16 cellular contexts compared by ENCODE assay signal in the genomic region with DNA sequence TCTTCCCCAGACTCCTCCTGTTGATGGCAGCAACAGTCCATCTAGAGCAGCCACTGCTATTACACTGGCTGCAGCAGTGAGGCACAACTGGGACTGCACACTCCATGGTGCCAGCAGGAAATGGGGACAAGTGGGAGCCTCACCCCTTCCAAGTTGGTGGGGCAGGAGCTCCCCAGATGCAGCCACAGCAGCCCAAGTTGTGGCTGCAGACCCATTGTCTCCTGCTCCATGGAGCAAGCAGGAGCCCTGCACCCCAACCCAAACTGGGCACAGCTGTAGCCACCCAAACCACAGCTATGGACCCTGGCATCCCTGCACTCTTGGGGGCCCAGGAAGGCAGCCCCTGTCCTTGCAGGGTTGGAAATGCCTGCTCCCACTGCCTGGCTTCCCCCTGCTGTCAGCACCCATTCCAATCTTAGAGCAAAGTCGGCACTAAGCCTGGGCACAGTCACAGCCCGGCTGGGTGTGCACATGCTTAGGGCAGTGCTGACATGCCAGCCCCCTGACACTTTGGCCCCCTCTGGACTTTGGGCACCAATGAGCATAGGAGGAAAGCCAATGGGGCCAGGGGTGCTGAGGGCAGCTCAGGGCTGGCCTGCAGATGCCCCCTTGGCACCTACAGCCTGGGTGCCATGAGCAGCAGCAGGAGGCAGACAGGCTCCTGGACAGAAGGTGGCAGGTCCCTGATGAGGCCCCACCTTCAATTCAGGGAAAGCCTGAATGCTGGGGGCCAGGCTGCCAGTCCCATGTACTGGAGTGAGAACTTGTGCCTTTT. TPM values are rescaled to one million over a fixed set of nuclear protein-coding genes. Genes with fewer than 3 reads are reported as not detected.
DNase-seq lines count a peak whose midpoint lies in the region; ATAC-seq and TF ChIP-seq lines count a peak whose summit lies in the region.
"Had no signal": no experiment of that assay in that cellular context is flagged by ENCODE, and none has a peak within 500 bp of the region (broad histone marks: within the 10 kb centered on the region; RNA-seq: fewer than 3 reads in every experiment).

No MANE protein-coding gene starts in this region.

- CTCF ChIA-PET in OCI-LY7 (lab: Charles Lee; ENCODE audit: unreplicated experiment): no interaction called here

- POLR2A ChIA-PET in OCI-LY7 (lab: Charles Lee): no interaction called here

- no peak overlapping the region for H4K8ac ChIP-seq in neuronal stem cell (ENCODE audit: low read depth, low read length)

- no peaks in the 10 kb centered on the region for H3K9me2 ChIP-seq in OCI-LY7 (ENCODE audit: insufficient read depth, low read length)

- no peaks in the 10 kb centered on the region for H3K27me3 ChIP-seq in RWPE2 (ENCODE audit: insufficient read depth, poor library complexity, severe bottlenecking)
- peaks cover 10% of the 10 kb centered on the region for H3K27me3 ChIP-seq in endodermal cell (ENCODE audit: control insufficient read depth, insufficient read depth, low read length, poor library complexity, severe bottlenecking)
- H3K27me3 ChIP-seq in neuronal stem cell (ENCODE audit: control insufficient read depth in 3 of 3, insufficient read depth in 3 of 3, low read depth in 1 of 3, low read length in 3 of 3): peaks cover 0 to 24% (median under 1%) of the 10 kb centered on the region in 3 experiments
- H3K27me3 ChIP-seq in transverse colon: peaks cover 24% of the 10 kb centered on the region
- H3K27me3 ChIP-seq: BE2C had no signal

- peaks cover 13% of the 10 kb centered on the region for H3K9me3 Mint-ChIP-seq in endodermal cell
- H3K9me3 Mint-ChIP-seq in stimulated activated effector memory CD8-positive, alpha-beta T cell treated with anti-CD3 and anti-CD28 coated beads, Interleukin-12 subunit alpha, Interleukin-12 subunit beta, amount 100 ng/mL, for 72 hours: no peaks in the 10 kb centered on the region

- no peak overlapping the region for H3K27ac ChIP-seq in RWPE2 (ENCODE audit: poor library complexity, severe bottlenecking)
- no peak overlapping the region for H3K27ac ChIP-seq in endodermal cell (ENCODE audit: low read depth, low read length)
- no peak overlapping the region for H3K27ac ChIP-seq in neuronal stem cell (replicated peaks; ENCODE audit: low read length)
- H3K27ac ChIP-seq in OCI-LY7 (ENCODE audit: low read depth, low read length, poor library complexity, severe bottlenecking): no peak overlapping the region
- peak overlapping the region in 1 of 4 donors; percentile 51 for H3K27ac ChIP-seq in transverse colon
- H3K27ac ChIP-seq: A549, C4-2B, HL-60 had no signal

- H3K27me3 Mint-ChIP-seq in endodermal cell (ENCODE audit: insufficient read depth): peaks cover 17% of the 10 kb centered on the region

- intact Hi-C loops in OCI-LY7 (cut with micrococcal nuclease; ENCODE audit: unreplicated experiment): no loop called here
- intact Hi-C loops in transverse colon (cut with DNase I; ENCODE audit: low total_unique reads): no loop called here

- H3K4me2 ChIP-seq in neuronal stem cell (ENCODE audit: insufficient read depth, low read length, poor library complexity, severe bottlenecking) (no peak overlapping the region), OCI-LY7 (ENCODE audit: low read length) (no peak overlapping the region)
- H3K4me2 ChIP-seq: A549, GM23338 had no signal

- peak overlapping the region; percentile 20 for H2BK15ac ChIP-seq in neuronal stem cell (ENCODE audit: low read length)

- H3K79me2 ChIP-seq in OCI-LY7 (ENCODE audit: insufficient read depth, low read depth, low read length): no peaks in the 10 kb centered on the region

- no peak overlapping the region for H3K27ac Mint-ChIP-seq in endodermal cell
- no peak overlapping the region for H3K27ac Mint-ChIP-seq in stimulated activated effector memory CD8-positive, alpha-beta T cell treated with anti-CD3 and anti-CD28 coated beads, Interleukin-12 subunit alpha, Interleukin-12 subunit beta, amount 100 ng/mL, for 72 hours
- H3K27ac Mint-ChIP-seq: CD4-positive, alpha-beta memory T cell; GM23338 had no signal

- no peak overlapping the region for H2AFZ ChIP-seq in neuronal stem cell (ENCODE audit: low read length)
- no peak overlapping the region for H2AFZ ChIP-seq in OCI-LY7 (ENCODE audit: low read length)
- H2AFZ ChIP-seq: GM23338 had no signal

- H2AK5ac ChIP-seq in neuronal stem cell (ENCODE audit: low read depth, low read length): no peak overlapping the region

- peak overlapping the region; percentile 26 for H3K14ac ChIP-seq in neuronal stem cell (ENCODE audit: low read length)

- H3K4ac ChIP-seq in neuronal stem cell (ENCODE audit: low read length): no peak overlapping the region

- H3K4me1 Mint-ChIP-seq in endodermal cell: no peaks in the 10 kb centered on the region
- peaks cover 4% of the 10 kb centered on the region for H3K4me1 Mint-ChIP-seq in stimulated activated effector memory CD8-positive, alpha-beta T cell treated with anti-CD3 and anti-CD28 coated beads, Interleukin-12 subunit alpha, Interleukin-12 subunit beta, amount 100 ng/mL, for 72 hours
- H3K4me1 Mint-ChIP-seq: GM23338 had no signal

- no peaks in the 10 kb centered on the region for H3K36me3 Mint-ChIP-seq in endodermal cell (ENCODE audit: low read depth)
- no peaks in the 10 kb centered on the region for H3K36me3 Mint-ChIP-seq in stimulated activated effector memory CD8-positive, alpha-beta T cell treated with anti-CD3 and anti-CD28 coated beads, Interleukin-12 subunit alpha, Interleukin-12 subunit beta, amount 100 ng/mL, for 72 hours
- H3K36me3 Mint-ChIP-seq: CD4-positive, alpha-beta memory T cell had no signal

- H3K4me1 ChIP-seq in RWPE2 (ENCODE audit: insufficient read depth, poor library complexity, severe bottlenecking): peaks cover 18% of the 10 kb centered on the region
- no peaks in the 10 kb centered on the region for H3K4me1 ChIP-seq in endodermal cell (ENCODE audit: control insufficient read depth, insufficient read depth, low read length)
- peaks cover 0 to under 1% of the 10 kb centered on the region in 2 donors for H3K4me1 ChIP-seq in neuronal stem cell (ENCODE audit: control insufficient read depth in 2 of 2, insufficient read depth in 1 of 2, low read depth in 1 of 2, low read length in 2 of 2)
- H3K4me1 ChIP-seq in OCI-LY7 (ENCODE audit: insufficient read depth, low read length, poor library complexity, severe bottlenecking): no peaks in the 10 kb centered on the region
- H3K4me1 ChIP-seq in transverse colon: peaks cover 0 to 17% (median 2%) of the 10 kb centered on the region in 4 donors
- H3K4me1 ChIP-seq: A549, BE2C had no signal

- no peak overlapping the region for H3K4me3 Mint-ChIP-seq in endodermal cell
- no peak overlapping the region for H3K4me3 Mint-ChIP-seq in stimulated activated effector memory CD8-positive, alpha-beta T cell treated with anti-CD3 and anti-CD28 coated beads, Interleukin-12 subunit alpha, Interleukin-12 subunit beta, amount 100 ng/mL, for 72 hours
- H3K4me3 Mint-ChIP-seq: CD4-positive, alpha-beta memory T cell; GM23338 had no signal

- H4K20me1 ChIP-seq in OCI-LY7 (ENCODE audit: insufficient read depth, low read length): no peaks in the 10 kb centered on the region

- TF ChIP-seq CTCF in RWPE2 (IDR thresholded peaks at IDR 0.05; ENCODE audit: poor library complexity, severe bottlenecking) (no peak), endodermal cell (conservative IDR thresholded peaks at IDR 0.05) (no peak), OCI-LY7 (conservative IDR thresholded peaks at IDR 0.05; ENCODE audit: low read length) (no peak), transverse colon (IDR thresholded peaks at IDR 0.05) (no peak)

- H2BK120ac ChIP-seq in neuronal stem cell (ENCODE audit: low read depth, low read length): no peak overlapping the region

- 93 to 100% methylated on average over 1 to 2 of the region's 2 CpGs for WGBS in endodermal cell (ENCODE audit: insufficient coverage in 1 of 2, insufficient read length in 1 of 2), 2 experiments
- WGBS in neuronal stem cell (ENCODE audit: extremely low coverage in 2 of 2, insufficient read length in 2 of 2, insufficient replicate concordance in 1 of 2), 2 donors: no CpG with 5 or more reads among the region's 2 CpGs
- WGBS in transverse colon (ENCODE audit: low coverage in 1 of 2), 2 donors: no CpG with 5 or more reads among the region's 2 CpGs

- in situ Hi-C loops in transverse colon (cut with MboI; ENCODE audit: low pct_ligation_motif_present in 1 of 4, low pct_unique_long_range_greater_than_20kb in 1 of 4, low sequenced_read_pairs in 3 of 4): loop anchor here in 1 of 4 donors (25.0 kb wide), 1 partner anchor 1442 kb away; a partner anchor contains a TSS

- H3K4me3 ChIP-seq in RWPE2 (ENCODE audit: severe bottlenecking) (no peak overlapping the region), endodermal cell (ENCODE audit: low read length) (no peak overlapping the region), neuronal stem cell (ENCODE audit: low read length in 2 of 2) (peak overlapping the region in 1 of 2 donors; percentile 32), OCI-LY7 (ENCODE audit: low read depth, low read length, poor library complexity, severe bottlenecking) (no peak overlapping the region), transverse colon (no peak overlapping the region)
- H3K4me3 ChIP-seq: A549, GM23338 had no signal

- ATAC-seq in RWPE2 (ENCODE audit: low read depth): no peak
- ATAC-seq in stimulated activated effector memory CD8-positive, alpha-beta T cell treated with anti-CD3 and anti-CD28 coated beads, Interleukin-12 subunit alpha, Interleukin-12 subunit beta, amount 100 ng/mL, for 72 hours: peak; percentile 11
- ATAC-seq: A549, GM23338 had no signal

- H3K36me3 ChIP-seq in RWPE2 (ENCODE audit: low read depth) (no peaks in the 10 kb centered on the region), endodermal cell (ENCODE audit: control insufficient read depth, insufficient read depth, low read length) (no peaks in the 10 kb centered on the region), neuronal stem cell (replicated peaks in 1 of 2; ENCODE audit: control insufficient read depth in 2 of 2, insufficient read depth in 2 of 2, low read length in 2 of 2) (no peaks in the 10 kb centered on the region), OCI-LY7 (ENCODE audit: insufficient read depth, low read length) (no peaks in the 10 kb centered on the region), transverse colon (no peaks in the 10 kb centered on the region)
- H3K36me3 ChIP-seq: BE2C had no signal

- peaks cover 4% of the 10 kb centered on the region for H3K9me3 ChIP-seq in RWPE2 (ENCODE audit: severe bottlenecking)
- peaks cover 27% of the 10 kb centered on the region for H3K9me3 ChIP-seq in endodermal cell (ENCODE audit: control insufficient read depth, low read length)
- peaks cover 0 to 7% of the 10 kb centered on the region in 2 donors for H3K9me3 ChIP-seq in neuronal stem cell (replicated peaks in 1 of 2; ENCODE audit: control insufficient read depth in 2 of 2, insufficient read depth in 1 of 2, low read depth in 1 of 2, low read length in 2 of 2)
- H3K9me3 ChIP-seq in OCI-LY7 (ENCODE audit: low read length): 0 out of 2 replicates have a peak, but pooled peaks cover under 1% of the 10 kb centered on the region
- peaks cover 0 to 6% of the 10 kb centered on the region in 2 donors for H3K9me3 ChIP-seq in transverse colon
- H3K9me3 ChIP-seq: A549, BE2C had no signal

- peak overlapping the region; percentile 28 for H2BK12ac ChIP-seq in neuronal stem cell (ENCODE audit: low read length)

- H3K18ac ChIP-seq in neuronal stem cell (ENCODE audit: low read length): peak overlapping the region; percentile 18

- no peak for TF ChIP-seq POLR2A in transverse colon (IDR thresholded peaks at IDR 0.05)

- no TSS peak for BruUV-seq in OCI-LY7 (replicated peaks; lab: Mats Ljungman, UMichigan)

- no peak for TF ChIP-seq EP300 in transverse colon (IDR thresholded peaks at IDR 0.05; ENCODE audit: low read depth)

- H3K9ac ChIP-seq in endodermal cell (ENCODE audit: extremely low read depth, low read length, poor library complexity, severe bottlenecking) (no peak overlapping the region), neuronal stem cell (ENCODE audit: low read depth, low read length, poor library complexity) (no peak overlapping the region)

- peak; percentile 31 for DNase-seq in RWPE2 (ENCODE audit: low spot score)
- DNase-seq in endodermal cell: peak; percentile 10
- DNase-seq in neuronal stem cell (ENCODE audit: low spot score): no peak
- no peak for DNase-seq in stimulated activated effector memory CD8-positive, alpha-beta T cell treated with anti-CD3 and anti-CD28 coated beads, Interleukin-12 subunit alpha, Interleukin-12 subunit beta, amount 100 ng/mL, for 72 hours (ENCODE audit: low spot score in 2 of 2)
- DNase-seq in activated T-cell treated with anti-CD3 and anti-CD28 coated beads, Interleukin-2, amount 50 U/mL, for 1 hour: no peak
- DNase-seq in OCI-LY7 (ENCODE audit: low spot score): no peak
- DNase-seq in transverse colon: no peak
- DNase-seq: BE2C; CD4-positive, alpha-beta memory T cell; DMS79; EL; H7 had no signal

- H2BK5ac ChIP-seq in neuronal stem cell (ENCODE audit: low read length): no peak overlapping the region

- H3K79me1 ChIP-seq in neuronal stem cell (ENCODE audit: low read depth, low read length): no peaks in the 10 kb centered on the region

- peak overlapping the region; percentile 45 for H3K23ac ChIP-seq in neuronal stem cell (ENCODE audit: low read depth, low read length, poor library complexity)

- H4K91ac ChIP-seq in neuronal stem cell (ENCODE audit: low read depth, low read length, poor library complexity): no peak overlapping the region

RNA-seq across cellular contexts. Expression of a gene that starts 44.0 kb away (rescaled TPM):
- not detected for total RNA-seq in endodermal cell
- 0.32 TPM for polyA plus RNA-seq in endodermal cell (2013, experiment 1 of 2)
- not detected for polyA plus RNA-seq in endodermal cell (2013, experiment 2 of 2)
- 0.04 TPM for polyA plus RNA-seq in neuronal stem cell (2013, experiment 1 of 2)
- polyA plus RNA-seq in neuronal stem cell (2013, experiment 2 of 2): 0.01 TPM
- total RNA-seq in OCI-LY7 (2014; rRNA removed; shearing (Covaris generic)): 0.18 and 0.28 TPM in 2 replicates
- 0.42 TPM in 1 of 2 replicates, not detected in the other for total RNA-seq in OCI-LY7 (2022)
- total RNA-seq in transverse colon: not detected

Comparison
In these comparisons a context has a peak if more than half of its experiments do, and no peak if none do; other contexts are left out.
1. DNase-seq: peak in RWPE2 (single experiment) and endodermal cell (single experiment); none in neuronal stem cell (single experiment), stimulated activated effector memory CD8-positive, alpha-beta T cell treated with anti-CD3 and anti-CD28 coated beads, Interleukin-12 subunit alpha, Interleukin-12 subunit beta, amount 100 ng/mL, for 72 hours (0 of 2), activated T-cell treated with anti-CD3 and anti-CD28 coated beads, Interleukin-2, amount 50 U/mL, for 1 hour (single experiment), OCI-LY7 (single experiment) and transverse colon (single experiment).